In genomic region chr4:87451537-87451936, GRCh38 we compare ENCODE assay signal across 27 cellular contexts. TPM values are rescaled to one million over a fixed set of nuclear protein-coding genes. Genes with fewer than 3 reads are reported as not detected.
DNase-seq lines count a peak whose midpoint lies in the region; ATAC-seq and TF ChIP-seq lines count a peak whose summit lies in the region.
"Had no signal": no experiment of that assay in that cellular context is flagged by ENCODE, and none has a peak within 500 bp of the region (broad histone marks: within the 10 kb centered on the region; RNA-seq: fewer than 3 reads in every experiment).

No MANE protein-coding gene starts in this region.

- DNase-seq in left ventricle myocardium inferior (no peak), left ventricle myocardium superior (no peak), RPMI7951 (ENCODE audit: low read depth) (peak; percentile 0), glutamatergic neuron (no peak), MG63 (no peak), MCF 10A (ENCODE audit: unreplicated experiment) (no peak), left lung (no peak), SIG-M5 (lab: John Stamatoyannopoulos, UW) (no peak)
- DNase-seq: activated naive CD4-positive, alpha-beta T cell treated with anti-CD3 and anti-CD28 coated beads, Interleukin-2, amount 10 ng/mL, durations not matched to agents 7 days and 5 days; activated T-cell treated with anti-CD3 and anti-CD28 coated beads, Interleukin-2, amount 50 U/mL, for 1 hour; amygdala; COR-L47; DMS79 treated with DMSO at 0.1 percent for 48 hours; foreskin fibroblast; H7; hypothalamus; NCI-H187 treated with DMSO at 0.1 percent for 48 hours; NCI-H774; PC-9; SJCRH30; stimulated activated CD4-positive, alpha-beta T cell treated with anti-CD3 and anti-CD28 coated beads, Interleukin-12 subunit alpha, Interleukin-12 subunit beta, amount 100 ng/mL, for 4 hours; stomach; transverse colon had no signal

- TF ChIP-seq CTCF in left ventricle myocardium inferior (IDR thresholded peaks at IDR 0.05; ENCODE audit: borderline replicate concordance) (peak; percentile 9), glutamatergic neuron (IDR thresholded peaks at IDR 0.05; ENCODE audit: partially characterized antibody, unreplicated experiment) (peak; percentile 21), MCF 10A (IDR thresholded peaks at IDR 0.05; ENCODE audit: unreplicated experiment) (no peak), left lung (IDR thresholded peaks at IDR 0.05) (no peak)

- CTCF ChIA-PET in MCF 10A (lab: Yijun Ruan, JAX) = interaction anchor here (0.5 to 1.0 kb wide), 2 partner anchors 47 to 76 kb away, joined by 3 to 4 read pairs; no protein-coding TSS in a partner anchor

- BruUV-seq in MCF 10A (replicated peaks; lab: Mats Ljungman, UMichigan) = no TSS peak

- H3K9me3 ChIP-seq in left ventricle myocardium inferior (replicated peaks) (no peaks in the 10 kb centered on the region), MG63 (no peaks in the 10 kb centered on the region), left lung (no peaks in the 10 kb centered on the region)
- H3K9me3 ChIP-seq: BLaER1, neutrophil, SJCRH30, stomach, transverse colon had no signal

- no peak overlapping the region for H3K4me3 ChIP-seq in left ventricle myocardium inferior
- H3K4me3 ChIP-seq in MG63 = no peak overlapping the region
- no peak overlapping the region for H3K4me3 ChIP-seq in left lung
- H3K4me3 ChIP-seq: BLaER1, lung, PC-9, SJCRH30, stomach, transverse colon had no signal

- H3K27me3 Mint-ChIP-seq in glutamatergic neuron (ENCODE audit: unreplicated experiment) (no peaks in the 10 kb centered on the region), MCF 10A (ENCODE audit: insufficient read depth, unreplicated experiment) (no peaks in the 10 kb centered on the region)
- H3K27me3 Mint-ChIP-seq: activated naive CD4-positive, alpha-beta T cell treated with anti-CD3 and anti-CD28 coated beads, Interleukin-2, amount 10 ng/mL, durations not matched to agents 7 days and 5 days had no signal

- no peaks in the 10 kb centered on the region for H3K4me1 ChIP-seq in left ventricle myocardium inferior
- no peaks in the 10 kb centered on the region for H3K4me1 ChIP-seq in left lung
- H3K4me1 ChIP-seq: BLaER1, SJCRH30, transverse colon had no signal

- POLR2A ChIA-PET in MCF 10A (lab: Yijun Ruan, JAX) = interaction anchor here (0.6 kb wide), 1 partner anchor 286 kb away, joined by 5 read pairs; no protein-coding TSS in a partner anchor

- ATAC-seq in left ventricle myocardium superior (no peak), left lung (no peak)

- H3K27ac Mint-ChIP-seq in glutamatergic neuron (ENCODE audit: unreplicated experiment) (no peak overlapping the region), MCF 10A (ENCODE audit: low read depth, unreplicated experiment) (no peak overlapping the region)
- H3K27ac Mint-ChIP-seq: activated naive CD4-positive, alpha-beta T cell treated with anti-CD3 and anti-CD28 coated beads, Interleukin-2, amount 10 ng/mL, durations not matched to agents 7 days and 5 days; T-helper 1 cell treated with Interleukin-12 subunit alpha and Interleukin-12 subunit beta and Interleukin-4 antibody, amounts not matched to agents 30 μg/mL and 1 μg/mL, for 36 hours had no signal

- H3K9me3 Mint-ChIP-seq in glutamatergic neuron (ENCODE audit: unreplicated experiment) (peaks cover 2% of the 10 kb centered on the region), MCF 10A (ENCODE audit: unreplicated experiment) (no peaks in the 10 kb centered on the region)
- H3K9me3 Mint-ChIP-seq: activated naive CD4-positive, alpha-beta T cell treated with anti-CD3 and anti-CD28 coated beads, Interleukin-2, amount 10 ng/mL, durations not matched to agents 7 days and 5 days; T-helper 1 cell treated with Interleukin-12 subunit alpha and Interleukin-12 subunit beta and Interleukin-4 antibody, amounts not matched to agents 30 μg/mL and 1 μg/mL, for 36 hours had no signal

- intact Hi-C loops in left ventricle myocardium inferior (cut with micrococcal nuclease) = no loop called here
- intact Hi-C loops in left ventricle myocardium superior (cut with micrococcal nuclease) = no loop called here
- intact Hi-C loops in MCF 10A (cut with micrococcal nuclease) = no loop called here
- intact Hi-C loops in left lung (cut with DNase I) = no loop called here

- H3K4me3 Mint-ChIP-seq in glutamatergic neuron (ENCODE audit: unreplicated experiment) = no peak overlapping the region
- no peak overlapping the region for H3K4me3 Mint-ChIP-seq in MCF 10A (ENCODE audit: unreplicated experiment)
- H3K4me3 Mint-ChIP-seq: activated naive CD4-positive, alpha-beta T cell treated with anti-CD3 and anti-CD28 coated beads, Interleukin-2, amount 10 ng/mL, durations not matched to agents 7 days and 5 days; T-helper 1 cell treated with Interleukin-12 subunit alpha and Interleukin-12 subunit beta and Interleukin-4 antibody, amounts not matched to agents 30 μg/mL and 1 μg/mL, for 36 hours had no signal

- H3K4me1 Mint-ChIP-seq in glutamatergic neuron (ENCODE audit: low read depth, unreplicated experiment) (no peaks in the 10 kb centered on the region), MCF 10A (ENCODE audit: insufficient read depth, unreplicated experiment) (no peaks in the 10 kb centered on the region)
- H3K4me1 Mint-ChIP-seq: activated naive CD4-positive, alpha-beta T cell treated with anti-CD3 and anti-CD28 coated beads, Interleukin-2, amount 10 ng/mL, durations not matched to agents 7 days and 5 days had no signal

- H3K36me3 ChIP-seq in left ventricle myocardium inferior (peaks cover 56% of the 10 kb centered on the region), MG63 (no peaks in the 10 kb centered on the region; the same call in 1 of the 2 replicates), left lung (peaks cover 0 to 53% of the 10 kb centered on the region in 2 donors)

- H3K27me3 ChIP-seq in left ventricle myocardium inferior (ENCODE audit: low read depth) (no peaks in the 10 kb centered on the region), MG63 (no peaks in the 10 kb centered on the region), left lung (no peaks in the 10 kb centered on the region)
- H3K27me3 ChIP-seq: BLaER1, neutrophil, SJCRH30, stomach, transverse colon had no signal

- H3K27ac ChIP-seq in left ventricle myocardium inferior (replicated peaks) = no peak overlapping the region
- H3K27ac ChIP-seq in left lung = no peak overlapping the region
- H3K27ac ChIP-seq: BLaER1, neutrophil, PC-9, SJCRH30, stomach, transverse colon had no signal

- no peaks in the 10 kb centered on the region for H3K36me3 Mint-ChIP-seq in glutamatergic neuron (ENCODE audit: unreplicated experiment)
- H3K36me3 Mint-ChIP-seq in MCF 10A (ENCODE audit: insufficient read depth, unreplicated experiment) = peaks cover 69% of the 10 kb centered on the region

RNA-seq across cellular contexts. Expression of gene NUDT9, which starts 29.2 kb away (rescaled TPM):
- total RNA-seq in left ventricle myocardium inferior (29.2 TPM), left ventricle myocardium superior (31.1 TPM), glutamatergic neuron (ENCODE audit: unreplicated experiment) (11.9 TPM), MCF 10A (2022) (17.6 and 22.5 TPM in 2 replicates), left lung (10 to 100 TPM; 49.6 to 49.8 TPM)
- 6.2 and 10.3 TPM in 2 replicates for total RNA-seq in RPMI7951 (2014; rRNA removed; shearing (Covaris generic))
- total RNA-seq in MG63 (2014; rRNA removed; shearing (Covaris generic); ENCODE audit: low replicate concordance) = 8.4 and 9.9 TPM in 2 replicates

Comparison
In these comparisons a context has a peak if more than half of its experiments do, and no peak if none do; other contexts are left out.
1. CTCF ChIP-seq: peak in left ventricle myocardium inferior (single experiment) and glutamatergic neuron (single experiment); none in MCF 10A (single experiment) and left lung (0 of 2).